ENCODE assay signal across 25 cellular contexts in genomic region chr14:54792288-54792687, GRCh38.
DNase-seq lines count a peak whose midpoint lies in the region; ATAC-seq, FAIRE-seq and TF ChIP-seq lines count a peak whose summit lies in the region.
"Had no signal": no experiment of that assay in that cellular context is flagged by ENCODE, and none has a peak within 500 bp of the region (broad histone marks: within the 10 kb centered on the region; RNA-seq: fewer than 3 reads in every experiment).

No MANE protein-coding gene starts in this region.

- H3K27ac Mint-ChIP-seq in H9 (no peak overlapping the region; a peak in 1 of 7 replicates), type B pancreatic cell (no peak overlapping the region)
- H3K27ac Mint-ChIP-seq: CD4-positive, CD25-positive, alpha-beta regulatory T cell; CD8-positive, alpha-beta memory T cell; HFFc6 had no signal

- H4K5ac ChIP-seq in H9 (ENCODE audit: insufficient read length, low read depth, low read length) = no peak overlapping the region

- no peaks in the 10 kb centered on the region for H4K20me1 ChIP-seq in H9 (ENCODE audit: control insufficient read depth, insufficient read depth, insufficient read length)

- H3K4me3 Mint-ChIP-seq in H9 (no peak overlapping the region), type B pancreatic cell (no peak overlapping the region)
- H3K4me3 Mint-ChIP-seq: CD4-positive, CD25-positive, alpha-beta regulatory T cell; CD8-positive, alpha-beta memory T cell; HFFc6 had no signal

- no peak for ATAC-seq in HG03139 (IDR thresholded peaks at IDR 0.05; ENCODE audit: unreplicated experiment)
- ATAC-seq: HCT116, K562 had no signal

- no peak overlapping the region for H4K91ac ChIP-seq in H9 (ENCODE audit: insufficient read length, low read depth, low read length)
- no peak overlapping the region for H4K91ac ChIP-seq in mesenchymal stem cell (ENCODE audit: low read length)

- H3K27me3 ChIP-seq in H9 (ENCODE audit: insufficient read depth, low read length) = no peaks in the 10 kb centered on the region
- H3K27me3 ChIP-seq in mesenchymal stem cell (ENCODE audit: control insufficient read depth in 1 of 2, insufficient read depth in 1 of 2, low read length in 2 of 2) = no peaks in the 10 kb centered on the region
- H3K27me3 ChIP-seq: BE2C had no signal

- H3K27me3 Mint-ChIP-seq in H9 (ENCODE audit: low read depth) (no peaks in the 10 kb centered on the region), type B pancreatic cell (no peaks in the 10 kb centered on the region)
- H3K27me3 Mint-ChIP-seq: CD4-positive, CD25-positive, alpha-beta regulatory T cell had no signal

- H4K8ac ChIP-seq in H9 (replicated peaks; ENCODE audit: insufficient read length, low read depth, low read length) (no peak overlapping the region), mesenchymal stem cell (ENCODE audit: low read length) (no peak overlapping the region)

- H2BK20ac ChIP-seq in H9 (ENCODE audit: low read depth, low read length, poor library complexity, severe bottlenecking) = no peak overlapping the region

- no peak overlapping the region for H2BK12ac ChIP-seq in H9 (ENCODE audit: insufficient read length, low read depth, low read length)
- no peak overlapping the region for H2BK12ac ChIP-seq in mesenchymal stem cell (ENCODE audit: low read length in 2 of 2)

- H3K79me1 ChIP-seq in H9 (ENCODE audit: insufficient read depth, low read depth, low read length, poor library complexity, severe bottlenecking) (no peaks in the 10 kb centered on the region), mesenchymal stem cell (replicated peaks; ENCODE audit: low read length, poor library complexity, severe bottlenecking) (peaks cover 2% of the 10 kb centered on the region)

- H3K4me3 ChIP-seq in coronary artery = no peak overlapping the region
- no peak overlapping the region for H3K4me3 ChIP-seq in mesenchymal stem cell (ENCODE audit: insufficient read depth in 1 of 2, low read depth in 1 of 2, low read length in 2 of 2)
- H3K4me3 ChIP-seq: K562 had no signal

- H3K79me2 ChIP-seq in H9 (ENCODE audit: insufficient read depth, low read length) = no peaks in the 10 kb centered on the region

- H3T11ph ChIP-seq in H9 (ENCODE audit: low read length) = no peak overlapping the region

- TF ChIP-seq POLR2A in GM12892 (IDR thresholded peaks at IDR 0.05; ENCODE audit: low read depth, low read length) = no peak

- H3K36me3 ChIP-seq in mesenchymal stem cell (ENCODE audit: control insufficient read depth in 1 of 2, insufficient read depth in 2 of 2, low read depth in 1 of 2, low read length in 2 of 2) = peaks cover 38 to 55% of the 10 kb centered on the region in 2 experiments
- H3K36me3 ChIP-seq: BE2C had no signal

- H2BK15ac ChIP-seq in H9 (ENCODE audit: low read depth, low read length) (no peak overlapping the region), mesenchymal stem cell (ENCODE audit: low read depth, poor library complexity, severe bottlenecking) (peak overlapping the region; percentile 21)

- H2BK5ac ChIP-seq in H9 (ENCODE audit: insufficient read length, low read length) (no peak overlapping the region), mesenchymal stem cell (ENCODE audit: low read depth, low read length, poor library complexity, severe bottlenecking) (no peak overlapping the region)

- H3K36me3 Mint-ChIP-seq in H9 (ENCODE audit: insufficient read depth in 1 of 3, low read depth in 3 of 3) (peaks cover 0 to 3% (median 0%) of the 10 kb centered on the region in 3 experiments; a peak in 1 of 7 replicates), type B pancreatic cell (no peaks in the 10 kb centered on the region)
- H3K36me3 Mint-ChIP-seq: CD4-positive, CD25-positive, alpha-beta regulatory T cell; CD8-positive, alpha-beta memory T cell had no signal

- no peak for FAIRE-seq in GM12892 (lab: Jason Lieb, UNC)
- FAIRE-seq: A204.1, G401.6, H54, HTR-8/SVneo, K562 had no signal

- H3K4me2 ChIP-seq in H9 (ENCODE audit: insufficient read depth, insufficient read length, low read length) (no peak overlapping the region), mesenchymal stem cell (ENCODE audit: low read length, poor library complexity, severe bottlenecking) (no peak overlapping the region)

- no peak overlapping the region for H2AFZ ChIP-seq in H9 (ENCODE audit: low read length)
- H2AFZ ChIP-seq in mesenchymal stem cell (ENCODE audit: low read depth, low read length) = no peak overlapping the region

- H3K9me3 ChIP-seq in H9 (ENCODE audit: control insufficient read depth, low read depth, low read length) (no peaks in the 10 kb centered on the region), mesenchymal stem cell (ENCODE audit: control insufficient read depth, low read length) (peaks cover 13% of the 10 kb centered on the region)
- H3K9me3 ChIP-seq: BE2C had no signal

- H2BK120ac ChIP-seq in H9 (ENCODE audit: low read depth, low read length, poor library complexity, severe bottlenecking) (no peak overlapping the region), mesenchymal stem cell (ENCODE audit: low read depth, low read length) (no peak overlapping the region)

- H3K4me1 Mint-ChIP-seq in H9 = peaks cover 7 to 11% of the 10 kb centered on the region in 2 experiments
- no peaks in the 10 kb centered on the region for H3K4me1 Mint-ChIP-seq in type B pancreatic cell (ENCODE audit: unreplicated experiment)
- H3K4me1 Mint-ChIP-seq: CD4-positive, CD25-positive, alpha-beta regulatory T cell; CD8-positive, alpha-beta memory T cell had no signal

- no peak overlapping the region for H3K18ac ChIP-seq in H9 (ENCODE audit: insufficient read length, low read depth, low read length)
- H3K18ac ChIP-seq in mesenchymal stem cell (ENCODE audit: low read depth in 1 of 2, low read length in 2 of 2) = no peak overlapping the region

- H3K4me1 ChIP-seq in H9 (ENCODE audit: insufficient read depth, low read length) (no peaks in the 10 kb centered on the region), mesenchymal stem cell (ENCODE audit: control insufficient read depth, insufficient read depth, low read depth, low read length) (peaks cover 2% of the 10 kb centered on the region)
- H3K4me1 ChIP-seq: BE2C had no signal

- DNase-seq in H9 (peak; percentile 41), coronary artery (ENCODE audit: low spot score) (peak; percentile 67), mesenchymal stem cell (no peak), type B pancreatic cell (ENCODE audit: extremely low spot score, unreplicated experiment) (peak; percentile 53), GM12892 (ENCODE audit: insufficient read length) (no peak), occipital lobe (lab: John Stamatoyannopoulos, UW) (no peak)
- DNase-seq: ACHN; BE2C; C1 segment of cervical spinal cord; CD4-positive, CD25-positive, alpha-beta regulatory T cell; CD8-positive, alpha-beta memory T cell; COR-L47; DMS 273 treated with DMSO at 0.1 percent for 48 hours; DMS53; DND-41; EL; HFFc6; IMR-90 had no signal

- no peak overlapping the region for H3K56ac ChIP-seq in H9 (ENCODE audit: insufficient read length, low read depth, low read length)

- H3K4ac ChIP-seq in H9 (ENCODE audit: low read depth, low read length) (no peak overlapping the region), mesenchymal stem cell (ENCODE audit: low read depth in 1 of 2, low read length in 2 of 2) (no peak overlapping the region)

- H3K14ac ChIP-seq in H9 (ENCODE audit: insufficient read depth, low read length) (no peak overlapping the region), mesenchymal stem cell (ENCODE audit: low read length in 2 of 2) (no peak overlapping the region)

- H3K27ac ChIP-seq in H9 (ENCODE audit: insufficient read length, low read depth, low read length) (no peak overlapping the region), coronary artery (no peak overlapping the region), mesenchymal stem cell (ENCODE audit: low read length, poor library complexity, severe bottlenecking) (no peak overlapping the region)

- H2AK5ac ChIP-seq in H9 (ENCODE audit: insufficient read length, low read length) = no peak overlapping the region
- H2AK5ac ChIP-seq in mesenchymal stem cell (ENCODE audit: low read length, severe bottlenecking) = no peak overlapping the region

- no peak overlapping the region for H3K9ac ChIP-seq in H9 (ENCODE audit: extremely low read depth, insufficient read length, low read length)
- H3K9ac ChIP-seq in mesenchymal stem cell (ENCODE audit: low read length) = no peak overlapping the region

- TF ChIP-seq CTCF in H9 (conservative IDR thresholded peaks at IDR 0.05) (no peak), coronary artery (IDR thresholded peaks at IDR 0.05) (no peak), type B pancreatic cell (conservative IDR thresholded peaks at IDR 0.05) (no peak)

- no peak overlapping the region for H3K23ac ChIP-seq in H9 (ENCODE audit: insufficient read length, low read depth, low read length)
- H3K23ac ChIP-seq in mesenchymal stem cell (ENCODE audit: low read length in 2 of 2) = no peak overlapping the region

- H3K9me3 Mint-ChIP-seq in H9 = no peaks in the 10 kb centered on the region
- no peaks in the 10 kb centered on the region for H3K9me3 Mint-ChIP-seq in type B pancreatic cell

- no CpG with 5 or more reads among the region's 6 CpGs for WGBS in H9 (ENCODE audit: extremely low coverage, insufficient read length, low lambda C conversion rate)
- 90% methylated on average over 6 of the region's 6 CpGs for WGBS in mesenchymal stem cell

- H3K23me2 ChIP-seq in H9 (ENCODE audit: insufficient read length, low read depth, low read length, poor library complexity, severe bottlenecking) = no peaks in the 10 kb centered on the region

Comparison
In these comparisons a context has a peak if more than half of its experiments do, and no peak if none do; other contexts are left out.
1. DNase-seq: peak in H9 (single experiment), coronary artery (single experiment) and type B pancreatic cell (single experiment); none in mesenchymal stem cell (single experiment), GM12892 (single experiment) and occipital lobe (single experiment).